ENCODE assay signal across 11 cellular contexts in the genomic region with DNA sequence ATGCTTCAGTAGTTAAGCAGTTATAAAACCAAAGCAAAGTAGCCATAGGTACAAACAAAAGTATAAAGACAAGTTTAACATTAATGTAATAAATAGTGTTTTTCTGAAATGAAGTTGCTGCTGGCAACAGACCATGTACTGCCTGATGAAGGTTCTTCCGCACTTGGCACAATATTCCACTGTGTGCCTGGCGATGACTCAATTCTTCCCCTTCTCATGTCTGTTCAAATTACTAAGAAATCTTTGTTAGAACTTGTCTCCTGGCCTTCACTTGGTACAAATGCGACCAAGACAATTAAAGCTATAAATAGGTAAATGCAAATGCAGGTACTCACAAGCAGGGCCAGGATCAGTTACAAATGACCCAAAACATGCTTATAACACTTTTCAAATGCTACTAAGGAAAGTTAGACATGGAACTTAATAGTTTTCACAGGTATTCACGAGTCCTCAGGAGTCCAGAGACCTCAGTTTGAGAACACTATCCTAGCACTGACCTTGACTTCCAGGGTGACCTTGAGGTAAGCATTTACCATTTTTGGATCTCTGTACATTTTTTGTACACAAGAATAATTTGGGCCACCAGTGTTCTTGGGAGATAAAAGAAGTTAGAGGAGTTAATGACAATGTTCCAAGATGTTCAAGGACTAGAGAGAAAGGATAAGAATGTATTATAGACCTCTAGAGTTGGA. TPM values are rescaled to one million over a fixed set of nuclear protein-coding genes. Genes with fewer than 3 reads are reported as not detected.
A peak's percentile ranks its signal among the peaks of the same experiment; 100 is the strongest.
DNase-seq lines count a peak whose midpoint lies in the region; ATAC-seq and TF ChIP-seq lines count a peak whose summit lies in the region.
"Had no signal": no experiment of that assay in that cellular context is flagged by ENCODE, and none has a peak within 500 bp of the region (broad histone marks: within the 10 kb centered on the region; RNA-seq: fewer than 3 reads in every experiment).

No MANE protein-coding gene starts in this region.

- peaks cover 15 to 34% (median 31%) of the 10 kb centered on the region in 4 donors for H3K4me1 ChIP-seq in esophagus muscularis mucosa

- peak overlapping the region; percentile 80 to 83 (median 82) for H3K27ac ChIP-seq in esophagus muscularis mucosa (replicated peaks in 1 of 4)

- intact Hi-C loops in esophagus muscularis mucosa (cut with DNase I): loop anchor here (5.0 kb wide), 1 partner anchor 134 kb away; a partner anchor contains a TSS

- no peak for TF ChIP-seq POLR2A in esophagus muscularis mucosa (IDR thresholded peaks at IDR 0.05; ENCODE audit: low read depth)

- H3K36me3 ChIP-seq in esophagus muscularis mucosa: no peaks in the 10 kb centered on the region

- H3K4me3 ChIP-seq in esophagus muscularis mucosa: no peak overlapping the region
- no peak overlapping the region for H3K4me3 ChIP-seq in retinal pigment epithelial cell (ENCODE audit: low read length)

- peaks cover 0 to 10% (median 0%) of the 10 kb centered on the region in 4 donors for H3K9me3 ChIP-seq in esophagus muscularis mucosa

- DNase-seq in Daoy (ENCODE audit: low read depth) (peak; percentile 80), RPMI7951 (ENCODE audit: low read depth) (peak; percentile 88), esophagus muscularis mucosa (ENCODE audit: extremely low spot score) (no peak), retinal pigment epithelial cell (ENCODE audit: low read depth) (peak; percentile 81), NCI-H748 treated with DMSO at 0.1 percent for 48 hours (lab: John Stamatoyannopoulos, UW) (no peak), NCI-H128 (lab: John Stamatoyannopoulos, UW; ENCODE audit: unreplicated experiment) (no peak), GM03348 (ENCODE audit: low spot score) (no peak)
- DNase-seq: MM.1S; stimulated activated naive CD4-positive, alpha-beta T cell had no signal

- ATAC-seq in GM18907 (IDR thresholded peaks at IDR 0.05; ENCODE audit: unreplicated experiment): no peak
- ATAC-seq: natural killer cell treated with Interleukin-12 subunit alpha and Interleukin-12 subunit beta and Interleukin-15 and Interleukin-18, amount 100 ng/mL, for 72 hours had no signal

- no peaks in the 10 kb centered on the region for H3K27me3 ChIP-seq in esophagus muscularis mucosa

- no peak for TF ChIP-seq EP300 in esophagus muscularis mucosa (IDR thresholded peaks at IDR 0.05)

- WGBS in esophagus muscularis mucosa: 43% methylated on average over 4 of the region's 4 CpGs

- no peak for TF ChIP-seq CTCF in esophagus muscularis mucosa (IDR thresholded peaks at IDR 0.05)
- no peak for TF ChIP-seq CTCF in retinal pigment epithelial cell (conservative IDR thresholded peaks at IDR 0.05; ENCODE audit: low read depth, low read length)

RNA-seq across cellular contexts. Expression of a gene that starts 8.1 kb away (rescaled TPM):
- 12.7 and 25.0 TPM in 2 replicates for total RNA-seq in Daoy (2014; rRNA removed; shearing (Covaris generic))
- total RNA-seq in RPMI7951 (2014; rRNA removed; shearing (Covaris generic)): 12.0 and 16.6 TPM in 2 replicates
- total RNA-seq in esophagus muscularis mucosa: 10 to 100 TPM; 10.4 to 37.9 (median 23.3) TPM

RNA-seq across cellular contexts. Expression of a gene that starts 31.8 kb away (rescaled TPM):
- 12.6 and 13.7 TPM in 2 replicates for total RNA-seq in Daoy (2014; rRNA removed; shearing (Covaris generic))
- 12.4 and 14.6 TPM in 2 replicates for total RNA-seq in RPMI7951 (2014; rRNA removed; shearing (Covaris generic))
- total RNA-seq in esophagus muscularis mucosa: 10 to 100 TPM in 1 of 4 donors, 1 to 10 TPM in 3; 6.3 to 15.4 (median 8.2) TPM

RNA-seq across cellular contexts. Expression of a gene that starts 37.9 kb away (rescaled TPM):
- 18.8 and 23.5 TPM in 2 replicates for total RNA-seq in Daoy (2014; rRNA removed; shearing (Covaris generic))
- total RNA-seq in RPMI7951 (2014; rRNA removed; shearing (Covaris generic)): 9.5 and 9.6 TPM in 2 replicates
- total RNA-seq in esophagus muscularis mucosa: 10 to 100 TPM in 3 of 4 donors, 1 to 10 TPM in 1; 6.6 to 16.9 (median 12.6) TPM

RNA-seq across cellular contexts. Expression of a gene that starts 55.8 kb away (rescaled TPM):
- total RNA-seq in Daoy (2014; rRNA removed; shearing (Covaris generic)): not detected in 2 replicates
- total RNA-seq in RPMI7951 (2014; rRNA removed; shearing (Covaris generic)): 0.24 TPM in 1 of 2 replicates, not detected in the other
- total RNA-seq in esophagus muscularis mucosa: 1 to 10 TPM in 1 of 4 donors, not detected in 3; 1.1 TPM
- total RNA-seq: natural killer cell treated with Interleukin-12 subunit alpha and Interleukin-12 subunit beta and Interleukin-15 and Interleukin-18, amount 100 ng/mL, for 72 hours had no signal

Comparison
In these comparisons a context has a peak if more than half of its experiments do, and no peak if none do; other contexts are left out.
1. DNase-seq: peak in Daoy (single experiment), RPMI7951 (single experiment) and retinal pigment epithelial cell (single experiment); none in esophagus muscularis mucosa (single experiment), NCI-H748 treated with DMSO at 0.1 percent for 48 hours (single experiment), NCI-H128 (single experiment) and GM03348 (single experiment).